Comparison of ENCODE assay signal across 1 cellular context in the genomic region with DNA sequence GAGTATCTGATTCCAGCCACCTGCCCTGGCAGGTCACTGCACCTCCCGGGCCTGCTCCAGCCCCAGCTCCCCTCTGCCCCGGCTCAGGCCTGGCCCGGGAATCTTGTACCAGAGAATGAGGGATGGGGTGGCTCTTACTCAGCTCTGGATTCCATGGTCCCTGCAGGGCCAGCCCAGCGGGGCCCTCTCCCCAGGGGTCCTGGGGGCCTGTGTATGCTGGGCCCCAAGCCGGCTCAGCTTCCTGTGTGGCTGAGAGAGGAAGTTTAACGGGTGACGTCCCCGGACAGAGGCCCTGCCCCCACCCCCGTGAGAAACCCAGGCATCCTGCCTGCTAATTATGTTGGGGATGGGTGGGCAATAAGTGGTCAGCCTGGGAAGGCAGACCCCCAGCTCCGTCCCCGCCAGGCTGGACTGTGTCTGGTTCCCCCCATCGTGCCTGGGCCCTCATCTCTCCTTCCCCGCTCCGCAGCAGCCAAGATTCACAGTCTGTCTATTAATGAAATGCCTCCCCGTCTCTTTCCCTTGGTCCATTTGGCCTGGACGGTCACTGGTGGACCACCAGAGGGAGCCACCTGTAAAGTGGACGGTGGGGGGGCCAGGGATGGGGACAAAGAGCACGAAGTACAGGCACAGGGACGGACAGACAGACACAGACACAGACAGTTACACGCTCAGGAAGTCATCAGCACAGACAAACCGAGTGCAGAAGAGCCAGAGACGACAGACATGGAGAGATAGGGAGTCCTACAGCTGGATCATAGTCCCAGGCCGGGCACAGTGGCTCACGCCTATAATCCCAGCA.
TF ChIP-seq lines count a peak whose summit lies in the region.

A gene with protein sequence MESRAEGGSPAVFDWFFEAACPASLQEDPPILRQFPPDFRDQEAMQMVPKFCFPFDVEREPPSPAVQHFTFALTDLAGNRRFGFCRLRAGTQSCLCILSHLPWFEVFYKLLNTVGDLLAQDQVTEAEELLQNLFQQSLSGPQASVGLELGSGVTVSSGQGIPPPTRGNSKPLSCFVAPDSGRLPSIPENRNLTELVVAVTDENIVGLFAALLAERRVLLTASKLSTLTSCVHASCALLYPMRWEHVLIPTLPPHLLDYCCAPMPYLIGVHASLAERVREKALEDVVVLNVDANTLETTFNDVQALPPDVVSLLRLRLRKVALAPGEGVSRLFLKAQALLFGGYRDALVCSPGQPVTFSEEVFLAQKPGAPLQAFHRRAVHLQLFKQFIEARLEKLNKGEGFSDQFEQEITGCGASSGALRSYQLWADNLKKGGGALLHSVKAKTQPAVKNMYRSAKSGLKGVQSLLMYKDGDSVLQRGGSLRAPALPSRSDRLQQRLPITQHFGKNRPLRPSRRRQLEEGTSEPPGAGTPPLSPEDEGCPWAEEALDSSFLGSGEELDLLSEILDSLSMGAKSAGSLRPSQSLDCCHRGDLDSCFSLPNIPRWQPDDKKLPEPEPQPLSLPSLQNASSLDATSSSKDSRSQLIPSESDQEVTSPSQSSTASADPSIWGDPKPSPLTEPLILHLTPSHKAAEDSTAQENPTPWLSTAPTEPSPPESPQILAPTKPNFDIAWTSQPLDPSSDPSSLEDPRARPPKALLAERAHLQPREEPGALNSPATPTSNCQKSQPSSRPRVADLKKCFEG (minus strand): TSS at position 247 of the 802 bp plus-strand sequence. CDS start 92 bp downstream, at position 155.

TF ChIP-seq in HepG2, 621 proteins besides CTCF, POLR2A, EP300 and RAD21 (continued from another document and continues in another):
- TF ChIP-seq DNMT3B (CRISPR knock-in tag; conservative IDR thresholded peaks at IDR 0.05) (no peak), ZSCAN30 (CRISPR knock-in tag; IDR thresholded peaks at IDR 0.05) (no peak), TCF12 (IDR thresholded peaks at IDR 0.05) (no peak), TCF12 (CRISPR knock-in tag; IDR thresholded peaks at IDR 0.05) (no peak), REPIN1 (CRISPR knock-in tag; IDR thresholded peaks at IDR 0.05; ENCODE audit: borderline replicate concordance, low read depth) (0 out of 2 replicates have a peak, but pooled peaks have one; percentile 29), TGIF2 (CRISPR knock-in tag; IDR thresholded peaks at IDR 0.05) (0 out of 2 replicates have a peak, but pooled peaks have one; percentile 47), ZNF224 (CRISPR knock-in tag; IDR thresholded peaks at IDR 0.05) (no peak), HDAC6 (IDR thresholded peaks at IDR 0.05; ENCODE audit: low read depth, low read length) (no peak), HNRNPK (IDR thresholded peaks at IDR 0.05; ENCODE audit: low read depth, low read length, poor library complexity, severe bottlenecking) (no peak), THAP11 (CRISPR knock-in tag; IDR thresholded peaks at IDR 0.05) (no peak), HOXA3 (CRISPR knock-in tag; IDR thresholded peaks at IDR 0.05) (0 out of 2 replicates have a peak, but pooled peaks have one; percentile 42), ATF1 (CRISPR knock-in tag; IDR thresholded peaks at IDR 0.05) (no peak), TOE1 (CRISPR knock-in tag; IDR thresholded peaks at IDR 0.05) (no peak), KDM1A (CRISPR knock-in tag; IDR thresholded peaks at IDR 0.05) (no peak), SMYD3 (CRISPR knock-in tag; IDR thresholded peaks at IDR 0.05) (no peak), HOXA7 (CRISPR knock-in tag; IDR thresholded peaks at IDR 0.05) (no peak), HIVEP1 (CRISPR knock-in tag; IDR thresholded peaks at IDR 0.05) (no peak), SAP130 (CRISPR knock-in tag; IDR thresholded peaks at IDR 0.05; ENCODE audit: low read depth) (0 out of 2 replicates have a peak, but pooled peaks have one; percentile 39), YEATS4 (CRISPR knock-in tag; IDR thresholded peaks at IDR 0.05; ENCODE audit: borderline replicate concordance) (no peak), ZNF24 (IDR thresholded peaks at IDR 0.05) (no peak), ZNF737 (CRISPR knock-in tag; IDR thresholded peaks at IDR 0.05; ENCODE audit: borderline replicate concordance) (no peak), NPAS2 (CRISPR knock-in tag; IDR thresholded peaks at IDR 0.05; ENCODE audit: borderline replicate concordance) (no peak), ZNF747 (CRISPR knock-in tag; IDR thresholded peaks at IDR 0.05; ENCODE audit: borderline replicate concordance) (no peak), HDAC2 (CRISPR knock-in tag; IDR thresholded peaks at IDR 0.05) (no peak), ZSCAN31 (CRISPR knock-in tag; IDR thresholded peaks at IDR 0.05; ENCODE audit: low read depth) (no peak), ZNF878 (CRISPR knock-in tag; IDR thresholded peaks at IDR 0.05) (no peak), TARDBP (CRISPR knock-in tag; IDR thresholded peaks at IDR 0.05) (no peak), MATR3 (CRISPR knock-in tag; IDR thresholded peaks at IDR 0.05) (no peak), ZMYM4 (CRISPR knock-in tag; IDR thresholded peaks at IDR 0.05) (0 out of 2 replicates have a peak, but pooled peaks have one; percentile 14), ZNF251 (CRISPR knock-in tag; IDR thresholded peaks at IDR 0.05) (no peak), GATAD1 (CRISPR knock-in tag; IDR thresholded peaks at IDR 0.05) (no peak), ZNF776 (CRISPR knock-in tag; IDR thresholded peaks at IDR 0.05) (no peak), MIER3 (CRISPR knock-in tag; IDR thresholded peaks at IDR 0.05; ENCODE audit: borderline replicate concordance) (peak; percentile 69; the same call in 1 of the 2 replicates)
- TF ChIP-seq, protein P1, sequence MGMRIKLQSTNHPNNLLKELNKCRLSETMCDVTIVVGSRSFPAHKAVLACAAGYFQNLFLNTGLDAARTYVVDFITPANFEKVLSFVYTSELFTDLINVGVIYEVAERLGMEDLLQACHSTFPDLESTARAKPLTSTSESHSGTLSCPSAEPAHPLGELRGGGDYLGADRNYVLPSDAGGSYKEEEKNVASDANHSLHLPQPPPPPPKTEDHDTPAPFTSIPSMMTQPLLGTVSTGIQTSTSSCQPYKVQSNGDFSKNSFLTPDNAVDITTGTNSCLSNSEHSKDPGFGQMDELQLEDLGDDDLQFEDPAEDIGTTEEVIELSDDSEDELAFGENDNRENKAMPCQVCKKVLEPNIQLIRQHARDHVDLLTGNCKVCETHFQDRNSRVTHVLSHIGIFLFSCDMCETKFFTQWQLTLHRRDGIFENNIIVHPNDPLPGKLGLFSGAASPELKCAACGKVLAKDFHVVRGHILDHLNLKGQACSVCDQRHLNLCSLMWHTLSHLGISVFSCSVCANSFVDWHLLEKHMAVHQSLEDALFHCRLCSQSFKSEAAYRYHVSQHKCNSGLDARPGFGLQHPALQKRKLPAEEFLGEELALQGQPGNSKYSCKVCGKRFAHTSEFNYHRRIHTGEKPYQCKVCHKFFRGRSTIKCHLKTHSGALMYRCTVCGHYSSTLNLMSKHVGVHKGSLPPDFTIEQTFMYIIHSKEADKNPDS (CRISPR knock-in tag; IDR thresholded peaks at IDR 0.05), result no peak
- TF ChIP-seq, protein P2, sequence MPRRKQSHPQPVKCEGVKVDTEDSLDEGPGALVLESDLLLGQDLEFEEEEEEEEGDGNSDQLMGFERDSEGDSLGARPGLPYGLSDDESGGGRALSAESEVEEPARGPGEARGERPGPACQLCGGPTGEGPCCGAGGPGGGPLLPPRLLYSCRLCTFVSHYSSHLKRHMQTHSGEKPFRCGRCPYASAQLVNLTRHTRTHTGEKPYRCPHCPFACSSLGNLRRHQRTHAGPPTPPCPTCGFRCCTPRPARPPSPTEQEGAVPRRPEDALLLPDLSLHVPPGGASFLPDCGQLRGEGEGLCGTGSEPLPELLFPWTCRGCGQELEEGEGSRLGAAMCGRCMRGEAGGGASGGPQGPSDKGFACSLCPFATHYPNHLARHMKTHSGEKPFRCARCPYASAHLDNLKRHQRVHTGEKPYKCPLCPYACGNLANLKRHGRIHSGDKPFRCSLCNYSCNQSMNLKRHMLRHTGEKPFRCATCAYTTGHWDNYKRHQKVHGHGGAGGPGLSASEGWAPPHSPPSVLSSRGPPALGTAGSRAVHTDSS (CRISPR knock-in tag; conservative IDR thresholded peaks at IDR 0.05), result no peak
- TF ChIP-seq, protein P3, sequence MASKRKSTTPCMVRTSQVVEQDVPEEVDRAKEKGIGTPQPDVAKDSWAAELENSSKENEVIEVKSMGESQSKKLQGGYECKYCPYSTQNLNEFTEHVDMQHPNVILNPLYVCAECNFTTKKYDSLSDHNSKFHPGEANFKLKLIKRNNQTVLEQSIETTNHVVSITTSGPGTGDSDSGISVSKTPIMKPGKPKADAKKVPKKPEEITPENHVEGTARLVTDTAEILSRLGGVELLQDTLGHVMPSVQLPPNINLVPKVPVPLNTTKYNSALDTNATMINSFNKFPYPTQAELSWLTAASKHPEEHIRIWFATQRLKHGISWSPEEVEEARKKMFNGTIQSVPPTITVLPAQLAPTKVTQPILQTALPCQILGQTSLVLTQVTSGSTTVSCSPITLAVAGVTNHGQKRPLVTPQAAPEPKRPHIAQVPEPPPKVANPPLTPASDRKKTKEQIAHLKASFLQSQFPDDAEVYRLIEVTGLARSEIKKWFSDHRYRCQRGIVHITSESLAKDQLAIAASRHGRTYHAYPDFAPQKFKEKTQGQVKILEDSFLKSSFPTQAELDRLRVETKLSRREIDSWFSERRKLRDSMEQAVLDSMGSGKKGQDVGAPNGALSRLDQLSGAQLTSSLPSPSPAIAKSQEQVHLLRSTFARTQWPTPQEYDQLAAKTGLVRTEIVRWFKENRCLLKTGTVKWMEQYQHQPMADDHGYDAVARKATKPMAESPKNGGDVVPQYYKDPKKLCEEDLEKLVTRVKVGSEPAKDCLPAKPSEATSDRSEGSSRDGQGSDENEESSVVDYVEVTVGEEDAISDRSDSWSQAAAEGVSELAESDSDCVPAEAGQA (IDR thresholded peaks at IDR 0.05; ENCODE audit: low read depth), result no peak
- TF ChIP-seq, protein P3 (CRISPR knock-in tag; IDR thresholded peaks at IDR 0.05; ENCODE audit: borderline replicate concordance), result no peak
- TF ChIP-seq, protein P4, sequence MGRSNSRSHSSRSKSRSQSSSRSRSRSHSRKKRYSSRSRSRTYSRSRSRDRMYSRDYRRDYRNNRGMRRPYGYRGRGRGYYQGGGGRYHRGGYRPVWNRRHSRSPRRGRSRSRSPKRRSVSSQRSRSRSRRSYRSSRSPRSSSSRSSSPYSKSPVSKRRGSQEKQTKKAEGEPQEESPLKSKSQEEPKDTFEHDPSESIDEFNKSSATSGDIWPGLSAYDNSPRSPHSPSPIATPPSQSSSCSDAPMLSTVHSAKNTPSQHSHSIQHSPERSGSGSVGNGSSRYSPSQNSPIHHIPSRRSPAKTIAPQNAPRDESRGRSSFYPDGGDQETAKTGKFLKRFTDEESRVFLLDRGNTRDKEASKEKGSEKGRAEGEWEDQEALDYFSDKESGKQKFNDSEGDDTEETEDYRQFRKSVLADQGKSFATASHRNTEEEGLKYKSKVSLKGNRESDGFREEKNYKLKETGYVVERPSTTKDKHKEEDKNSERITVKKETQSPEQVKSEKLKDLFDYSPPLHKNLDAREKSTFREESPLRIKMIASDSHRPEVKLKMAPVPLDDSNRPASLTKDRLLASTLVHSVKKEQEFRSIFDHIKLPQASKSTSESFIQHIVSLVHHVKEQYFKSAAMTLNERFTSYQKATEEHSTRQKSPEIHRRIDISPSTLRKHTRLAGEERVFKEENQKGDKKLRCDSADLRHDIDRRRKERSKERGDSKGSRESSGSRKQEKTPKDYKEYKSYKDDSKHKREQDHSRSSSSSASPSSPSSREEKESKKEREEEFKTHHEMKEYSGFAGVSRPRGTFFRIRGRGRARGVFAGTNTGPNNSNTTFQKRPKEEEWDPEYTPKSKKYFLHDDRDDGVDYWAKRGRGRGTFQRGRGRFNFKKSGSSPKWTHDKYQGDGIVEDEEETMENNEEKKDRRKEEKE (IDR thresholded peaks at IDR 0.05), result no peak
- TF ChIP-seq, protein P5, sequence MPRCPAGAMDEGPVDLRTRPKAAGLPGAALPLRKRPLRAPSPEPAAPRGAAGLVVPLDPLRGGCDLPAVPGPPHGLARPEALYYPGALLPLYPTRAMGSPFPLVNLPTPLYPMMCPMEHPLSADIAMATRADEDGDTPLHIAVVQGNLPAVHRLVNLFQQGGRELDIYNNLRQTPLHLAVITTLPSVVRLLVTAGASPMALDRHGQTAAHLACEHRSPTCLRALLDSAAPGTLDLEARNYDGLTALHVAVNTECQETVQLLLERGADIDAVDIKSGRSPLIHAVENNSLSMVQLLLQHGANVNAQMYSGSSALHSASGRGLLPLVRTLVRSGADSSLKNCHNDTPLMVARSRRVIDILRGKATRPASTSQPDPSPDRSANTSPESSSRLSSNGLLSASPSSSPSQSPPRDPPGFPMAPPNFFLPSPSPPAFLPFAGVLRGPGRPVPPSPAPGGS (CRISPR knock-in tag; IDR thresholded peaks at IDR 0.05), result peak; percentile 63; the same call in 1 of the 2 replicates
- TF ChIP-seq, protein P6, sequence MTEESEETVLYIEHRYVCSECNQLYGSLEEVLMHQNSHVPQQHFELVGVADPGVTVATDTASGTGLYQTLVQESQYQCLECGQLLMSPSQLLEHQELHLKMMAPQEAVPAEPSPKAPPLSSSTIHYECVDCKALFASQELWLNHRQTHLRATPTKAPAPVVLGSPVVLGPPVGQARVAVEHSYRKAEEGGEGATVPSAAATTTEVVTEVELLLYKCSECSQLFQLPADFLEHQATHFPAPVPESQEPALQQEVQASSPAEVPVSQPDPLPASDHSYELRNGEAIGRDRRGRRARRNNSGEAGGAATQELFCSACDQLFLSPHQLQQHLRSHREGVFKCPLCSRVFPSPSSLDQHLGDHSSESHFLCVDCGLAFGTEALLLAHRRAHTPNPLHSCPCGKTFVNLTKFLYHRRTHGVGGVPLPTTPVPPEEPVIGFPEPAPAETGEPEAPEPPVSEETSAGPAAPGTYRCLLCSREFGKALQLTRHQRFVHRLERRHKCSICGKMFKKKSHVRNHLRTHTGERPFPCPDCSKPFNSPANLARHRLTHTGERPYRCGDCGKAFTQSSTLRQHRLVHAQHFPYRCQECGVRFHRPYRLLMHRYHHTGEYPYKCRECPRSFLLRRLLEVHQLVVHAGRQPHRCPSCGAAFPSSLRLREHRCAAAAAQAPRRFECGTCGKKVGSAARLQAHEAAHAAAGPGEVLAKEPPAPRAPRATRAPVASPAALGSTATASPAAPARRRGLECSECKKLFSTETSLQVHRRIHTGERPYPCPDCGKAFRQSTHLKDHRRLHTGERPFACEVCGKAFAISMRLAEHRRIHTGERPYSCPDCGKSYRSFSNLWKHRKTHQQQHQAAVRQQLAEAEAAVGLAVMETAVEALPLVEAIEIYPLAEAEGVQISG (CRISPR knock-in tag; IDR thresholded peaks at IDR 0.05), result 0 out of 2 replicates have a peak, but pooled peaks have one; percentile 25
- TF ChIP-seq, protein P7, sequence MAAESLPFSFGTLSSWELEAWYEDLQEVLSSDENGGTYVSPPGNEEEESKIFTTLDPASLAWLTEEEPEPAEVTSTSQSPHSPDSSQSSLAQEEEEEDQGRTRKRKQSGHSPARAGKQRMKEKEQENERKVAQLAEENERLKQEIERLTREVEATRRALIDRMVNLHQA (CRISPR knock-in tag; IDR thresholded peaks at IDR 0.05), result no peak
